ENCODE assay signal across 22 cellular contexts in genomic region chr1:47849611-47850261, GRCh38.
A peak's percentile ranks its signal among the peaks of the same experiment; 100 is the strongest.
DNase-seq lines count a peak whose midpoint lies in the region; ATAC-seq, FAIRE-seq and TF ChIP-seq lines count a peak whose summit lies in the region.
"Had no signal": no experiment of that assay in that cellular context is flagged by ENCODE, and none has a peak within 500 bp of the region (broad histone marks: within the 10 kb centered on the region; RNA-seq: fewer than 3 reads in every experiment).

No MANE protein-coding gene starts in this region.

- no peak overlapping the region for H3K9ac ChIP-seq in HepG2 (ENCODE audit: insufficient read depth, low read depth, low read length)

- no peaks in the 10 kb centered on the region for H3K9me3 ChIP-seq in heart left ventricle
- no peaks in the 10 kb centered on the region for H3K9me3 ChIP-seq in HepG2 (ENCODE audit: low read length)
- no peaks in the 10 kb centered on the region for H3K9me3 ChIP-seq in tibial artery
- H3K9me3 ChIP-seq: Peyer's patch had no signal

- no peaks in the 10 kb centered on the region for H3K79me2 ChIP-seq in HepG2 (ENCODE audit: insufficient read depth, low read length)

- TF ChIP-seq EP300 in HepG2 (IDR thresholded peaks at IDR 0.05; ENCODE audit: low read depth in 2 of 2, low read length in 2 of 2) (no peak), HepG2 (CRISPR knock-in tag; IDR thresholded peaks at IDR 0.05; ENCODE audit: borderline replicate concordance) (no peak)

- H3K36me3 ChIP-seq in heart left ventricle (no peaks in the 10 kb centered on the region), HepG2 (replicated peaks in 1 of 2; ENCODE audit: control insufficient read depth in 1 of 2, insufficient read depth in 2 of 2, low read length in 2 of 2) (no peaks in the 10 kb centered on the region), tibial artery (no peaks in the 10 kb centered on the region)
- H3K36me3 ChIP-seq: Peyer's patch had no signal

- no peaks in the 10 kb centered on the region for H4K20me1 ChIP-seq in HepG2 (ENCODE audit: insufficient read depth, low read length)

- peak; percentile 44 for ATAC-seq in Right ventricle myocardium inferior
- no peak for ATAC-seq in heart left ventricle
- no peak for ATAC-seq in HepG2

- WGBS in heart left ventricle, 4 donors = 79 to 89% (median 86%) methylated on average over 5 of the region's 5 CpGs
- WGBS in HepG2 (ENCODE audit: low lambda C conversion rate) = 47% methylated on average over 5 of the region's 5 CpGs

- in situ Hi-C loops in HepG2 (cut with HindIII; ENCODE audit: extremely low pct_ligation_motif_present, low pct_unique_long_range_greater_than_20kb) = no loop called here

- no peak overlapping the region for H2AFZ ChIP-seq in HepG2 (ENCODE audit: low read length)

- FAIRE-seq in HepG2 (lab: Jason Lieb, UNC) = no peak
- FAIRE-seq: GM12892, H1 had no signal

- CTCF ChIA-PET in HepG2 (lab: Yijun Ruan, JAX; ENCODE audit: low intra/inter-chr PET ratio, low total read pairs) = no interaction called here

- H3K4me1 ChIP-seq in heart left ventricle = peaks cover 0 to 9% (median 0%) of the 10 kb centered on the region in 12 donors
- peaks cover 73% of the 10 kb centered on the region for H3K4me1 ChIP-seq in HepG2 (ENCODE audit: insufficient read depth, low read length)
- peaks cover 0 to 26% (median 13%) of the 10 kb centered on the region in 4 donors for H3K4me1 ChIP-seq in tibial artery

- POLR2A ChIA-PET in HepG2 (lab: Yijun Ruan, JAX) = interaction anchor here (1.6 kb wide), 1 partner anchor 63 kb away, joined by 3 read pairs; no protein-coding TSS in a partner anchor

- no peak overlapping the region for H3K27ac ChIP-seq in heart left ventricle
- H3K27ac ChIP-seq in coronary artery = peak overlapping the region in 1 of 2 donors; percentile 40
- H3K27ac ChIP-seq in HepG2 (ENCODE audit: extremely low read length, insufficient read depth, low read length) = no peak overlapping the region
- H3K27ac ChIP-seq in tibial artery = peak overlapping the region; percentile 8 to 41
- H3K27ac ChIP-seq: Peyer's patch had no signal

- no TSS peak for BruUV-seq in HepG2 (replicated peaks; lab: Mats Ljungman, UMichigan)

- intact Hi-C loops in Right ventricle myocardium inferior (cut with DNase I) = no loop called here
- intact Hi-C loops in heart left ventricle (cut with DNase I) = loop anchor here in 1 of 10 donors (10.0 kb wide), 1 partner anchor 65 kb away; no protein-coding TSS in a partner anchor
- intact Hi-C loops in HepG2 (cut with micrococcal nuclease; ENCODE audit: unreplicated experiment) = no loop called here
- intact Hi-C loops in tibial artery (cut with DNase I; ENCODE audit: low total_unique reads) = no loop called here

- no peak for TF ChIP-seq CTCF in heart left ventricle (IDR thresholded peaks at IDR 0.05)
- TF ChIP-seq CTCF in coronary artery (IDR thresholded peaks at IDR 0.05) = no peak
- no peak for TF ChIP-seq CTCF in HepG2 (CRISPR knock-in tag; IDR thresholded peaks at IDR 0.05)
- TF ChIP-seq CTCF in tibial artery (IDR thresholded peaks at IDR 0.05) = no peak

- H3K4me3 ChIP-seq in heart left ventricle = no peak overlapping the region
- H3K4me3 ChIP-seq in coronary artery = no peak overlapping the region
- H3K4me3 ChIP-seq in HepG2 (replicated peaks in 1 of 3; ENCODE audit: insufficient read depth in 1 of 3, low read depth in 2 of 3, low read length in 3 of 3) = no peak overlapping the region
- H3K4me3 ChIP-seq in tibial artery = no peak overlapping the region
- H3K4me3 ChIP-seq: Peyer's patch had no signal

- no peak for TF ChIP-seq RAD21 in HepG2 (CRISPR knock-in tag; IDR thresholded peaks at IDR 0.05)

- TF ChIP-seq POLR2A in heart left ventricle (IDR thresholded peaks at IDR 0.05) (no peak), HepG2 (IDR thresholded peaks at IDR 0.05; ENCODE audit: insufficient read depth in 1 of 2, low read depth in 2 of 2, low read length in 2 of 2) (no peak)

- no peak overlapping the region for H3K4me2 ChIP-seq in HepG2 (ENCODE audit: low read depth, low read length)

- no peaks in the 10 kb centered on the region for H3K27me3 ChIP-seq in heart left ventricle
- no peaks in the 10 kb centered on the region for H3K27me3 ChIP-seq in HepG2 (ENCODE audit: control insufficient read depth in 1 of 2, insufficient read depth in 2 of 2, low read length in 2 of 2)
- no peaks in the 10 kb centered on the region for H3K27me3 ChIP-seq in tibial artery
- H3K27me3 ChIP-seq: Peyer's patch had no signal

- no peak for DNase-seq in Right ventricle myocardium inferior (ENCODE audit: missing footprints)
- no peak for DNase-seq in heart left ventricle
- peak; percentile 71 for DNase-seq in coronary artery (ENCODE audit: low spot score)
- no peak for DNase-seq in HepG2 (ENCODE audit: low spot score)
- peak; percentile 70 to 76 for DNase-seq in tibial artery
- DNase-seq in T1000 (lab: John Stamatoyannopoulos, UW) = no peak
- DNase-seq in hepatic stellate cell (ENCODE audit: low spot score) = no peak
- no peak for DNase-seq in NCI-H2081 treated with DMSO at 0.1 percent for 48 hours (lab: John Stamatoyannopoulos, UW)
- DNase-seq: Calu3, DND-41, HCEC 1CT, IMR-90, KG1, MM.1S, NCI-H1694, NCI-H2081, NCI-H2171, NCI-H226, NCI-H510A had no signal

TF ChIP-seq in HepG2, 621 proteins besides CTCF, POLR2A, EP300 and RAD21:
- TF ChIP-seq ZNF572 (CRISPR knock-in tag; IDR thresholded peaks at IDR 0.05) = no peak
- TF ChIP-seq ZNF687 (CRISPR knock-in tag; IDR thresholded peaks at IDR 0.05) = peak; percentile 2; the same call in 1 of the 2 replicates
- TF ChIP-seq KLF16 (CRISPR knock-in tag; IDR thresholded peaks at IDR 0.05) = no peak
- no peak for TF ChIP-seq UBTF (CRISPR knock-in tag; IDR thresholded peaks at IDR 0.05)
- no peak for TF ChIP-seq RXRA (CRISPR knock-in tag; IDR thresholded peaks at IDR 0.05)
- no peak for TF ChIP-seq ATF1 (CRISPR knock-in tag; IDR thresholded peaks at IDR 0.05)
- TF ChIP-seq TEAD3 (CRISPR knock-in tag; optimal IDR thresholded peaks at IDR 0.05; ENCODE audit: borderline replicate concordance) = no peak
- TF ChIP-seq ZFAT (CRISPR knock-in tag; conservative IDR thresholded peaks at IDR 0.05) = no peak
TF ChIP-seq in HepG2: peak in this region for 1.

Comparison
In these comparisons a context has a peak if more than half of its experiments do, and no peak if none do; other contexts are left out.
1. DNase-seq: peak in coronary artery (single experiment) and tibial artery (2 of 2); none in Right ventricle myocardium inferior (single experiment), heart left ventricle (0 of 5), HepG2 (single experiment), T1000 (single experiment), hepatic stellate cell (single experiment) and NCI-H2081 treated with DMSO at 0.1 percent for 48 hours (single experiment).
2. H3K27ac ChIP-seq: peak in tibial artery (2 of 2); none in heart left ventricle (0 of 12) and HepG2 (single experiment).